Comparison of ENCODE assay signal across 10 cellular contexts in the genomic region with DNA sequence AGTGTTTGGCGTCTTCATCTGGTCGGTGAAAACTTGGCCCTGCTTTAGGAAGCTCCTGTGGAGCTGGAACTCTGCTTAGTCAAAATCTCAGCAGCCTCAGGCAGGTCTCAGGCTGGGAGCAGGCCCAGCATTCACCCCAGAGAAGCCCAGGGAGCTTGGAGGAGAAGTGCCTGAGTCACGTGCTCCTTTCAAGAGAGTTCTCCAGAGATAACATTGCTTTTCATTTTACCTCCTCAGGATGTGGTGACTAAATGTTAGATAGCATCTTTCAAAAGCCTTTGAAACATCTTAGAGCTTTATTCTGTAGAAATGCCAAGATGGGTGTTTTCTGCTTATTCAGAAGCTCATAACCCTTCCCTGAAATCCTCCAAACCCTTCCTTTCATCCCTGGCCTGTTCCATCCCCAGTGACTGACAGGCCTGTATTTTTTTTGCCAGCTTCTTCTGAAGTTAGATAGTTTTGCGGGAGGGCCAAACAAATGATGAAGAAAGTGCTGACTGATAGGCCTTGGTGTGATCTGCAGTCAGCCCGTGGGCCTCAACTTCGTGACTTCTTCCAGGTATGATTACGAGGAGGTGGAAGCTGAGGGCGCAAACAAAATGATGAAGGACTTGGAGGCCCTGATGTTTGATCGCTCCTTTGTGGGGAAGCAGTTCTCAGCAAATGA. TPM values are rescaled to one million over a fixed set of nuclear protein-coding genes. Genes with fewer than 3 reads are reported as not detected.
DNase-seq lines count a peak whose midpoint lies in the region; ATAC-seq lines count a peak whose summit lies in the region.
"Had no signal": no experiment of that assay in that cellular context is flagged by ENCODE, and none has a peak within 500 bp of the region (broad histone marks: within the 10 kb centered on the region; RNA-seq: fewer than 3 reads in every experiment).

No MANE protein-coding gene starts in this region.

- H3K27ac Mint-ChIP-seq in central memory CD8-positive, alpha-beta T cell (ENCODE audit: low read depth) = no peak overlapping the region

- DNase-seq in Jurkat, Clone E6-1 (ENCODE audit: low read depth, low spot score) = peak; percentile 86
- peak; percentile 7 to 11 for DNase-seq in activated CD4-positive, alpha-beta T cell treated with anti-CD3 and anti-CD28 coated beads, Interleukin-2, amount 50 U/mL, for 4 hours
- no peak for DNase-seq in central memory CD8-positive, alpha-beta T cell (ENCODE audit: low spot score in 2 of 2)
- DNase-seq in sciatic nerve (ENCODE audit: low spot score) (no peak), SHP77 treated with DMSO at 0.1 percent for 48 hours (lab: John Stamatoyannopoulos, UW) (no peak), middle frontal gyrus (ENCODE audit: extremely low spot score, low spot score) (no peak), putamen (ENCODE audit: low spot score) (no peak)
- DNase-seq: body of pancreas, SW 1271 had no signal

- H3K4me3 Mint-ChIP-seq in central memory CD8-positive, alpha-beta T cell = no peak overlapping the region

- H3K9me3 Mint-ChIP-seq in central memory CD8-positive, alpha-beta T cell = no peaks in the 10 kb centered on the region

- no peak overlapping the region for H3K4me3 ChIP-seq in Jurkat, Clone E6-1 (ENCODE audit: low read length)
- H3K4me3 ChIP-seq: body of pancreas had no signal

- intact Hi-C loops in sciatic nerve (cut with DNase I) = no loop called here

- peak; percentile 70 for ATAC-seq in central memory CD8-positive, alpha-beta T cell (replicated peaks; ENCODE audit: extremely low read depth, poor library complexity, severe bottlenecking)
- ATAC-seq in sciatic nerve = peak; percentile 71
- ATAC-seq in HG02981 (IDR thresholded peaks at IDR 0.05; ENCODE audit: unreplicated experiment) = no peak
- ATAC-seq: body of pancreas had no signal

- H3K36me3 Mint-ChIP-seq in central memory CD8-positive, alpha-beta T cell (ENCODE audit: insufficient read depth) = peaks cover 25% of the 10 kb centered on the region

- peaks cover 5% of the 10 kb centered on the region for H3K4me1 Mint-ChIP-seq in central memory CD8-positive, alpha-beta T cell

- no peaks in the 10 kb centered on the region for H3K27me3 Mint-ChIP-seq in central memory CD8-positive, alpha-beta T cell

RNA-seq across cellular contexts. Expression of a gene that starts 58.0 kb away (rescaled TPM):
- 54.0 TPM for polyA plus RNA-seq in Jurkat, Clone E6-1 (2012; ENCODE audit: insufficient read depth, insufficient read length)
- total RNA-seq in sciatic nerve = 33.7 TPM

Comparison
In these comparisons a context has a peak if more than half of its experiments do, and no peak if none do; other contexts are left out.
1. DNase-seq: peak in Jurkat, Clone E6-1 (single experiment) and activated CD4-positive, alpha-beta T cell treated with anti-CD3 and anti-CD28 coated beads, Interleukin-2, amount 50 U/mL, for 4 hours (2 of 2); none in central memory CD8-positive, alpha-beta T cell (0 of 2), sciatic nerve (single experiment), SHP77 treated with DMSO at 0.1 percent for 48 hours (single experiment), middle frontal gyrus (single experiment) and putamen (single experiment).